Comparison of ENCODE assay signal across 21 cellular contexts in the genomic region with DNA sequence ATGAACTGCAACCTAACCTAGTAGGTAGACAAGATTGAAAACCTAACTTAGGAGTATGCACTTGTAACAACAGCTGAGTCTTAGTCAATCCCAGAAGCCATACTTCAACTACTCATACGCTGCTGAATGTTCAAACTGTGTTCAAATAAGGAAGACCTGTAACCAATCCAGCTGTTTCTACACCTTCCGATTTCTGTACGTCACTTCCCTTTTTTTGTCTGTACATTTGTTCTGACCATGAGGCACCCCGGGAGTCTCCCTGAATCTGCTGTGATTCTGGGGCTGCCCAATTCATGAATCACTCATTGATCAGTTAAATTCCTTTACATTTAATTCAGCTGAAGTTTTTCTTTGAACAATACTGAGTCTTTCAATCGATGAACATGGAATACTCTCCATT.
DNase-seq lines count a peak whose midpoint lies in the region; ATAC-seq, FAIRE-seq and TF ChIP-seq lines count a peak whose summit lies in the region.
"Had no signal": no experiment of that assay in that cellular context is flagged by ENCODE, and none has a peak within 500 bp of the region (broad histone marks: within the 10 kb centered on the region; RNA-seq: fewer than 3 reads in every experiment).

No MANE protein-coding gene starts in this region.

- H3K36me3 ChIP-seq in K562 (ENCODE audit: control insufficient read depth, insufficient read depth, low read length) = no peaks in the 10 kb centered on the region
- no peaks in the 10 kb centered on the region for H3K36me3 ChIP-seq in heart left ventricle
- no peaks in the 10 kb centered on the region for H3K36me3 ChIP-seq in GM23338 (ENCODE audit: insufficient read depth)
- H3K36me3 ChIP-seq: BLaER1 had no signal

- H3K4me3 Mint-ChIP-seq in GM23338 = no peak overlapping the region
- H3K4me3 Mint-ChIP-seq: CD14-positive monocyte; CD8-positive, alpha-beta T cell; IgD-negative memory B cell had no signal

- H3K27ac ChIP-seq in K562 (ENCODE audit: extremely low read depth, low read depth, low read length) = no peak overlapping the region
- no peak overlapping the region for H3K27ac ChIP-seq in heart left ventricle
- H3K27ac ChIP-seq in GM23338 (ENCODE audit: low read depth) = no peak overlapping the region
- H3K27ac ChIP-seq: BLaER1, GM23248 had no signal

- TF ChIP-seq CTCF in K562 (IDR thresholded peaks at IDR 0.05 in 2 of 3, conservative IDR thresholded peaks at IDR 0.05 in 1 of 3; ENCODE audit: insufficient read depth in 2 of 3, low read depth in 1 of 3, low read length in 3 of 3) (no peak), heart left ventricle (IDR thresholded peaks at IDR 0.05) (no peak), GM23338 (conservative IDR thresholded peaks at IDR 0.05; ENCODE audit: low read depth in 2 of 2) (no peak)

- no TSS peak for BruUV-seq in K562 (replicated peaks; lab: Mats Ljungman, UMichigan)

- H3K79me2 ChIP-seq in K562 (ENCODE audit: control insufficient read depth, insufficient read depth, low read length) = no peaks in the 10 kb centered on the region
- no peaks in the 10 kb centered on the region for H3K79me2 ChIP-seq in GM23338 (replicated peaks; ENCODE audit: insufficient read depth)

- no peak for TF ChIP-seq EP300 in K562 (IDR thresholded peaks at IDR 0.05; ENCODE audit: low read length)

- H3K27me3 ChIP-seq in K562 (ENCODE audit: control insufficient read depth in 2 of 2, insufficient read depth in 2 of 2, low read length in 2 of 2) (no peaks in the 10 kb centered on the region), heart left ventricle (no peaks in the 10 kb centered on the region), GM23338 (ENCODE audit: insufficient read depth) (no peaks in the 10 kb centered on the region)
- H3K27me3 ChIP-seq: BLaER1 had no signal

- H4K20me1 ChIP-seq in K562 (replicated peaks; ENCODE audit: control insufficient read depth, insufficient read depth, low read length) (no peaks in the 10 kb centered on the region), GM23338 (replicated peaks; ENCODE audit: insufficient read depth) (no peaks in the 10 kb centered on the region)
- H4K20me1 ChIP-seq: BLaER1 had no signal

- H3K36me3 Mint-ChIP-seq in GM23338 (ENCODE audit: low read depth) = no peaks in the 10 kb centered on the region
- H3K36me3 Mint-ChIP-seq: CD14-positive monocyte; CD8-positive, alpha-beta T cell had no signal

- TF ChIP-seq POLR2A in K562 (conservative IDR thresholded peaks at IDR 0.05) (no peak), heart left ventricle (IDR thresholded peaks at IDR 0.05) (no peak)

- no peak overlapping the region for H3K9ac ChIP-seq in K562 (ENCODE audit: insufficient read depth in 1 of 2, low read depth in 2 of 2, low read length in 2 of 2)
- H3K9ac ChIP-seq: BLaER1, GM23248 had no signal

- peaks cover 9% of the 10 kb centered on the region; the same call in 2 of the 3 replicates for H3K4me1 Mint-ChIP-seq in GM23338
- H3K4me1 Mint-ChIP-seq: CD14-positive monocyte had no signal

- H3K9me3 Mint-ChIP-seq in GM23338 = no peaks in the 10 kb centered on the region
- H3K9me3 Mint-ChIP-seq: CD8-positive, alpha-beta T cell had no signal

- H3K27me3 Mint-ChIP-seq in GM23338 (ENCODE audit: insufficient read depth, low read depth, poor library complexity) = no peaks in the 10 kb centered on the region
- H3K27me3 Mint-ChIP-seq: IgD-negative memory B cell had no signal

- H3K9me3 ChIP-seq in K562 (replicated peaks; ENCODE audit: control insufficient read depth, insufficient read depth, low read depth, low read length) (no peaks in the 10 kb centered on the region), heart left ventricle (no peaks in the 10 kb centered on the region)
- H3K9me3 ChIP-seq: BLaER1 had no signal

- 0% methylated on average over 5 of the region's 5 CpGs for WGBS in K562 (ENCODE audit: insufficient coverage, low coverage, missing lambda C conversion rate)
- WGBS in heart left ventricle, 4 donors = 89 to 92% (median 91%) methylated on average over 5 of the region's 5 CpGs

- no peak for FAIRE-seq in K562 (lab: Jason Lieb, UNC)
- FAIRE-seq: GM12891, H54, HepG2 had no signal

- DNase-seq in CD1c-positive myeloid dendritic cell (ENCODE audit: extremely low spot score) (peak; percentile 12), Kasumi-1 (lab: John Stamatoyannopoulos, UW) (peak; percentile 15 to 39), NOMO-1 (lab: John Stamatoyannopoulos, UW; ENCODE audit: unreplicated experiment in 2 of 2) (peak; percentile 6 to 47), K562 (ENCODE audit: extremely low read depth in 1 of 4, low spot score in 3 of 4) (no peak), heart left ventricle (no peak), HCEC 1CT (no peak), GM23338 (ENCODE audit: low spot score) (no peak)
- DNase-seq: 8988T; Calu3; CD8-positive, alpha-beta T cell; DMS53; DND-41; EL; GM23248 had no signal

- no peak overlapping the region for H2AFZ ChIP-seq in K562 (ENCODE audit: low read depth, low read length)
- no peak overlapping the region for H2AFZ ChIP-seq in GM23338
- H2AFZ ChIP-seq: GM23248 had no signal

- CTCF ChIA-PET in K562 (lab: Yijun Ruan, JAX; ENCODE audit: low intra/inter-chr PET ratio) = no interaction called here

- no peak for TF ChIP-seq RAD21 in K562 (CRISPR knock-in tag; conservative IDR thresholded peaks at IDR 0.05 in 1 of 2, IDR thresholded peaks at IDR 0.05 in 1 of 2)

- no peaks in the 10 kb centered on the region for H3K4me1 ChIP-seq in K562 (replicated peaks in 1 of 2; ENCODE audit: control insufficient read depth in 2 of 2, insufficient read depth in 2 of 2, low read length in 2 of 2)
- H3K4me1 ChIP-seq in heart left ventricle = no peaks in the 10 kb centered on the region
- no peaks in the 10 kb centered on the region for H3K4me1 ChIP-seq in GM23338 (ENCODE audit: insufficient read depth)
- H3K4me1 ChIP-seq: BLaER1 had no signal

- H3K4me3 ChIP-seq in K562 = no peak overlapping the region
- no peak overlapping the region for H3K4me3 ChIP-seq in heart left ventricle
- H3K4me3 ChIP-seq in GM23338 = no peak overlapping the region
- H3K4me3 ChIP-seq: BLaER1, GM23248 had no signal

- no peaks in the 10 kb centered on the region for H3K9me1 ChIP-seq in K562 (ENCODE audit: control insufficient read depth, insufficient read depth, low read length)

- peaks cover 6% of the 10 kb centered on the region; the same call in 1 of the 2 replicates for H3K9me2 ChIP-seq in GM23338 (ENCODE audit: insufficient read depth)

- POLR2A ChIA-PET in K562 (lab: Yijun Ruan, JAX) = no interaction called here

- H3K4me2 ChIP-seq in K562 (ENCODE audit: insufficient read depth, low read length) (no peak overlapping the region), GM23338 (no peak overlapping the region)
- H3K4me2 ChIP-seq: BLaER1 had no signal

- intact Hi-C loops in K562 (cut with micrococcal nuclease) = no loop called here
- intact Hi-C loops in heart left ventricle (cut with DNase I) = no loop called here

- in situ Hi-C loops in K562 (cut with MboI) = no loop called here

- H3K27ac Mint-ChIP-seq in GM23338 = no peak overlapping the region
- H3K27ac Mint-ChIP-seq: CD8-positive, alpha-beta T cell; IgD-negative memory B cell had no signal

- H3F3A ChIP-seq in GM23338 (replicated peaks; ENCODE audit: low read depth) = no peaks in the 10 kb centered on the region

- ATAC-seq in K562 (no peak), heart left ventricle (no peak), GM23338 (no peak)
- ATAC-seq: CD8-positive, alpha-beta T cell; HCT116; HepG2 had no signal

TF ChIP-seq in K562, 482 proteins besides CTCF, POLR2A, EP300 and RAD21 (continues in another document):
- TF ChIP-seq SPI1 (IDR thresholded peaks at IDR 0.05; ENCODE audit: borderline replicate concordance, low read depth, low read length) = peak; percentile 78

TF ChIP-seq in GM23338, 12 proteins besides CTCF, POLR2A, EP300 and RAD21 (continues in another document):
- TF ChIP-seq EZH2 (IDR thresholded peaks at IDR 0.05; ENCODE audit: low read depth, unreplicated experiment) (no peak), JUNB (IDR thresholded peaks at IDR 0.05; ENCODE audit: unreplicated experiment) (no peak), NANOG (IDR thresholded peaks at IDR 0.05; ENCODE audit: borderline replicate concordance) (no peak), POLR2AphosphoS5 (IDR thresholded peaks at IDR 0.05; ENCODE audit: low read depth) (no peak), ZNF114 (CRISPR knock-in tag; IDR thresholded peaks at IDR 0.05) (no peak), EZH2phosphoT487 (IDR thresholded peaks at IDR 0.05; ENCODE audit: unreplicated experiment) (no peak)
- TF ChIP-seq, protein P1, sequence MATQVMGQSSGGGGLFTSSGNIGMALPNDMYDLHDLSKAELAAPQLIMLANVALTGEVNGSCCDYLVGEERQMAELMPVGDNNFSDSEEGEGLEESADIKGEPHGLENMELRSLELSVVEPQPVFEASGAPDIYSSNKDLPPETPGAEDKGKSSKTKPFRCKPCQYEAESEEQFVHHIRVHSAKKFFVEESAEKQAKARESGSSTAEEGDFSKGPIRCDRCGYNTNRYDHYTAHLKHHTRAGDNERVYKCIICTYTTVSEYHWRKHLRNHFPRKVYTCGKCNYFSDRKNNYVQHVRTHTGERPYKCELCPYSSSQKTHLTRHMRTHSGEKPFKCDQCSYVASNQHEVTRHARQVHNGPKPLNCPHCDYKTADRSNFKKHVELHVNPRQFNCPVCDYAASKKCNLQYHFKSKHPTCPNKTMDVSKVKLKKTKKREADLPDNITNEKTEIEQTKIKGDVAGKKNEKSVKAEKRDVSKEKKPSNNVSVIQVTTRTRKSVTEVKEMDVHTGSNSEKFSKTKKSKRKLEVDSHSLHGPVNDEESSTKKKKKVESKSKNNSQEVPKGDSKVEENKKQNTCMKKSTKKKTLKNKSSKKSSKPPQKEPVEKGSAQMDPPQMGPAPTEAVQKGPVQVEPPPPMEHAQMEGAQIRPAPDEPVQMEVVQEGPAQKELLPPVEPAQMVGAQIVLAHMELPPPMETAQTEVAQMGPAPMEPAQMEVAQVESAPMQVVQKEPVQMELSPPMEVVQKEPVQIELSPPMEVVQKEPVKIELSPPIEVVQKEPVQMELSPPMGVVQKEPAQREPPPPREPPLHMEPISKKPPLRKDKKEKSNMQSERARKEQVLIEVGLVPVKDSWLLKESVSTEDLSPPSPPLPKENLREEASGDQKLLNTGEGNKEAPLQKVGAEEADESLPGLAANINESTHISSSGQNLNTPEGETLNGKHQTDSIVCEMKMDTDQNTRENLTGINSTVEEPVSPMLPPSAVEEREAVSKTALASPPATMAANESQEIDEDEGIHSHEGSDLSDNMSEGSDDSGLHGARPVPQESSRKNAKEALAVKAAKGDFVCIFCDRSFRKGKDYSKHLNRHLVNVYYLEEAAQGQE (IDR thresholded peaks at IDR 0.05; ENCODE audit: unreplicated experiment) = no peak

Comparison
In these comparisons a context has a peak if more than half of its experiments do, and no peak if none do; other contexts are left out.
1. DNase-seq: peak in CD1c-positive myeloid dendritic cell (single experiment), Kasumi-1 (2 of 2) and NOMO-1 (2 of 2); none in K562 (0 of 4), heart left ventricle (0 of 5), HCEC 1CT (single experiment) and GM23338 (single experiment).